8 cellular contexts compared by ENCODE assay signal in genomic region chr3:134197681-134198261, GRCh38. TPM values are rescaled to one million over a fixed set of nuclear protein-coding genes. Genes with fewer than 3 reads are reported as not detected.
DNase-seq lines count a peak whose midpoint lies in the region; ATAC-seq, FAIRE-seq and TF ChIP-seq lines count a peak whose summit lies in the region.

No MANE protein-coding gene starts in this region.

- no peak overlapping the region for H3K4me2 ChIP-seq in Karpas-422 (ENCODE audit: low read depth, low read length, poor library complexity, severe bottlenecking)

- ATAC-seq in GM21528 (IDR thresholded peaks at IDR 0.05; ENCODE audit: low FRiP score, unreplicated experiment) (no peak), HG03095 (IDR thresholded peaks at IDR 0.05; ENCODE audit: unreplicated experiment) (no peak)

- H3K4me3 ChIP-seq in Caco-2 (ENCODE audit: low read depth, low read length) (no peak overlapping the region), Karpas-422 (ENCODE audit: low read length) (no peak overlapping the region), endodermal cell (ENCODE audit: low read length) (no peak overlapping the region)

- no peaks in the 10 kb centered on the region for H3K27me3 Mint-ChIP-seq in Caco-2 (ENCODE audit: insufficient read depth, unreplicated experiment)
- H3K27me3 Mint-ChIP-seq in endodermal cell (ENCODE audit: insufficient read depth): no peaks in the 10 kb centered on the region
- H3K27me3 Mint-ChIP-seq in mesothelial cell of epicardium (ENCODE audit: low read depth): no peaks in the 10 kb centered on the region

- CTCF ChIA-PET in Caco-2 (lab: Charles Lee): interaction anchor here (0.6 to 3.9 kb wide), 3 partner anchors 15 to 276 kb away, joined by 3 to 19 read pairs (median 5); no protein-coding TSS in a partner anchor
- CTCF ChIA-PET in RWPE1 (lab: Yijun Ruan, JAX): interaction anchor here (0.5 to 2.2 kb wide), 4 partner anchors 14 to 415 kb away, joined by 3 to 11 read pairs (median 6); no protein-coding TSS in a partner anchor

- FAIRE-seq in GM19239 (lab: Jason Lieb, UNC): peak; percentile 91

- H4K20me1 ChIP-seq in Karpas-422 (ENCODE audit: insufficient read depth, low read depth, low read length): no peaks in the 10 kb centered on the region

- H3K9me2 ChIP-seq in Karpas-422 (replicated peaks; ENCODE audit: insufficient read depth, low read length): no peaks in the 10 kb centered on the region

- POLR2A ChIA-PET in Caco-2 (lab: Charles Lee) (no interaction called here), RWPE1 (lab: Yijun Ruan, JAX; ENCODE audit: low non-redundant PET) (no interaction called here)

- H3K4me3 Mint-ChIP-seq in Caco-2 (ENCODE audit: unreplicated experiment): no peak overlapping the region
- no peak overlapping the region for H3K4me3 Mint-ChIP-seq in endodermal cell
- no peak overlapping the region for H3K4me3 Mint-ChIP-seq in mesothelial cell of epicardium

- H3K4me1 ChIP-seq in Caco-2 (no peaks in the 10 kb centered on the region), Karpas-422 (ENCODE audit: low read length) (no peaks in the 10 kb centered on the region), endodermal cell (ENCODE audit: control insufficient read depth, insufficient read depth, low read length) (no peaks in the 10 kb centered on the region)

- H3K36me3 ChIP-seq in Caco-2 (ENCODE audit: control insufficient read depth, insufficient read depth, low read length) (peaks cover 4% of the 10 kb centered on the region), Karpas-422 (ENCODE audit: insufficient read depth, low read length) (no peaks in the 10 kb centered on the region), endodermal cell (ENCODE audit: control insufficient read depth, insufficient read depth, low read length) (peaks cover 74% of the 10 kb centered on the region)

- H3K36me3 Mint-ChIP-seq in Caco-2 (ENCODE audit: insufficient read depth, unreplicated experiment): peaks cover 71% of the 10 kb centered on the region
- H3K36me3 Mint-ChIP-seq in endodermal cell (ENCODE audit: low read depth): peaks cover 67% of the 10 kb centered on the region
- H3K36me3 Mint-ChIP-seq in mesothelial cell of epicardium: peaks cover 47% of the 10 kb centered on the region

- DNase-seq in Caco-2: peak in 1 of 2 experiments; percentile 47
- peak; percentile 27 for DNase-seq in GM19239 (ENCODE audit: insufficient read length, low spot score)
- DNase-seq in Karpas-422: peak; percentile 72
- DNase-seq in RWPE1 (ENCODE audit: low spot score): peak; percentile 68
- no peak for DNase-seq in endodermal cell
- no peak for DNase-seq in mesothelial cell of epicardium (ENCODE audit: low spot score in 2 of 2, unreplicated experiment in 2 of 2)

- TF ChIP-seq CTCF in Caco-2 (IDR thresholded peaks at IDR 0.05; ENCODE audit: insufficient read depth in 1 of 2, low read depth in 1 of 2, low read length in 1 of 2, severe bottlenecking in 1 of 2, unreplicated experiment in 1 of 2): peak; percentile 70 to 71
- peak; percentile 81 for TF ChIP-seq CTCF in RWPE1 (conservative IDR thresholded peaks at IDR 0.05; ENCODE audit: low read depth)
- peak; percentile 85 for TF ChIP-seq CTCF in endodermal cell (conservative IDR thresholded peaks at IDR 0.05)
- peak; percentile 30 for TF ChIP-seq CTCF in mesothelial cell of epicardium (IDR thresholded peaks at IDR 0.05; ENCODE audit: unreplicated experiment)

- no peak overlapping the region for H3K27ac Mint-ChIP-seq in Caco-2 (ENCODE audit: unreplicated experiment)
- no peak overlapping the region for H3K27ac Mint-ChIP-seq in endodermal cell
- H3K27ac Mint-ChIP-seq in mesothelial cell of epicardium: no peak overlapping the region

- H3K9me3 ChIP-seq in Caco-2: no peaks in the 10 kb centered on the region
- H3K9me3 ChIP-seq in Karpas-422 (ENCODE audit: low read length): no peaks in the 10 kb centered on the region
- H3K9me3 ChIP-seq in endodermal cell (ENCODE audit: control insufficient read depth, low read length): peaks cover 15% of the 10 kb centered on the region

- WGBS in endodermal cell (ENCODE audit: insufficient coverage in 1 of 2, insufficient read length in 1 of 2), 2 experiments: 43 to 90% methylated on average over 1 to 2 of the region's 2 CpGs

- H3K79me2 ChIP-seq in Karpas-422 (ENCODE audit: low read length): no peaks in the 10 kb centered on the region

- H3K9ac ChIP-seq in Karpas-422 (ENCODE audit: low read length): no peak overlapping the region
- H3K9ac ChIP-seq in endodermal cell (ENCODE audit: extremely low read depth, low read length, poor library complexity, severe bottlenecking): no peak overlapping the region

- H3K9me3 Mint-ChIP-seq in Caco-2 (ENCODE audit: unreplicated experiment): peaks cover 10% of the 10 kb centered on the region
- peaks cover 7% of the 10 kb centered on the region for H3K9me3 Mint-ChIP-seq in endodermal cell
- H3K9me3 Mint-ChIP-seq in mesothelial cell of epicardium: no peaks in the 10 kb centered on the region

- no peak overlapping the region for H2AFZ ChIP-seq in Karpas-422 (ENCODE audit: low read length)

- H3K27ac ChIP-seq in Karpas-422 (ENCODE audit: low read length) (no peak overlapping the region), RWPE1 (no peak overlapping the region), endodermal cell (ENCODE audit: low read depth, low read length) (no peak overlapping the region)

- BruUV-seq in Caco-2 (replicated peaks; lab: Mats Ljungman, UMichigan): no TSS peak

- H3K27me3 ChIP-seq in Caco-2 (replicated peaks; ENCODE audit: control insufficient read depth, insufficient read depth, low read length) (no peaks in the 10 kb centered on the region), Karpas-422 (ENCODE audit: low read length) (no peaks in the 10 kb centered on the region), endodermal cell (ENCODE audit: control insufficient read depth, insufficient read depth, low read length, poor library complexity, severe bottlenecking) (no peaks in the 10 kb centered on the region)

- H3K4me1 Mint-ChIP-seq in Caco-2 (ENCODE audit: low read depth, unreplicated experiment): no peaks in the 10 kb centered on the region
- H3K4me1 Mint-ChIP-seq in endodermal cell: no peaks in the 10 kb centered on the region
- H3K4me1 Mint-ChIP-seq in mesothelial cell of epicardium: no peaks in the 10 kb centered on the region

- intact Hi-C loops in Caco-2 (cut with micrococcal nuclease; ENCODE audit: unreplicated experiment): loop anchor here (1.0 to 5.0 kb wide), 3 partner anchors 15 to 280 kb away; no protein-coding TSS in a partner anchor

RNA-seq across cellular contexts. Expression of gene RYK, which starts 52.9 kb away (rescaled TPM):
- total RNA-seq in Caco-2 (2022) (101 and 102 TPM in 2 replicates), endodermal cell (10 to 100 TPM; 79.2 to 85.5 TPM), mesothelial cell of epicardium (93.1 to 103 TPM (median 100 TPM) in 3 replicates)
- total RNA-seq in Karpas-422 (2014; rRNA removed; shearing (Covaris generic); ENCODE audit: low replicate concordance): 10.5 and 14.8 TPM in 2 replicates
- polyA plus RNA-seq in endodermal cell (2013, experiment 1 of 2): 70.3 TPM
- polyA plus RNA-seq in endodermal cell (2013, experiment 2 of 2): 63.3 TPM

Comparison
In these comparisons a context has a peak if more than half of its experiments do, and no peak if none do; other contexts are left out.
1. DNase-seq: peak in GM19239 (single experiment), Karpas-422 (single experiment) and RWPE1 (single experiment); none in endodermal cell (single experiment) and mesothelial cell of epicardium (0 of 2).
2. CTCF ChIP-seq: peak in every context shown above with its lines; median percentile 85 in endodermal cell; 81 in RWPE1; 70 in Caco-2; 30 in mesothelial cell of epicardium.